Comparison of ENCODE assay signal across 33 cellular contexts in the genomic region with DNA sequence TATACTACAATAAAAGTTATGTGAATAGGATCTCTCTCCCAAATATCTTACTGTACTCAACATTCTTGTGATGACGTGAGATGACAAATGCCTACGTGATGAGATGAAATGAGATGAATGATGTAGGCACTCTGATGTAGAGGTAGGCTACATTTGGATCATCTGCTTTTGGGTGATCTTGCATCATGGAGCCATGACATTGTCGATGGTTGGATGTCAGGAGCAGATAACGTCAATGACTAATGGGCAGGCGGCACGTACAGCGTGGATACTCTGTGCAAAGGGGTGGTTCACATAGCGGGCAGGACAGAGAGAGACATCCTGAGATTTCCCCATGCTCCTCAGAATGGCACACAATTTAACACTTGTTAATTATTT. TPM values are rescaled to one million over a fixed set of nuclear protein-coding genes. Genes with fewer than 3 reads are reported as not detected.
"Had no signal": no experiment of that assay in that cellular context is flagged by ENCODE, and none has a peak within 500 bp of the region (broad histone marks: within the 10 kb centered on the region; RNA-seq: fewer than 3 reads in every experiment).

No MANE protein-coding gene starts in this region.

- H3K36me3 ChIP-seq: adrenal gland, esophagus squamous epithelium, gastroesophageal sphincter, WERI-Rb-1 had no signal

- H3K4me3 ChIP-seq: adrenal gland, body of pancreas, esophagus squamous epithelium, gastroesophageal sphincter had no signal

- H3K27ac ChIP-seq: adrenal gland, body of pancreas, esophagus squamous epithelium, gastroesophageal sphincter, WERI-Rb-1 had no signal

- FAIRE-seq: colon had no signal

- H3K27me3 ChIP-seq: adrenal gland, body of pancreas, esophagus squamous epithelium, gastroesophageal sphincter had no signal

- DNase-seq: activated B cell treated with CpG ODN at 0.5 μM for 24 hours; activated CD4-positive, alpha-beta memory T cell treated with anti-CD3 and anti-CD28 coated beads for 36 hours; activated CD4-positive, alpha-beta T cell treated with anti-CD3 and anti-CD28 coated beads for 36 hours; activated CD4-positive, alpha-beta T cell treated with anti-CD3 and anti-CD28 coated beads, Interleukin-2, amount 10 ng/mL, durations not matched to agents 24 days and 14 days; activated CD8-positive, alpha-beta memory T cell treated with anti-CD3 and anti-CD28 coated beads, Interleukin-2, amount 10 ng/mL, durations not matched to agents 7 days and 5 days; activated CD8-positive, alpha-beta memory T cell treated with anti-CD3 and anti-CD28 coated beads, Interleukin-2, amount 50 U/mL, for 4 hours; activated CD8-positive, alpha-beta T cell treated with anti-CD3 and anti-CD28 coated beads, Interleukin-2, amount 10 ng/mL, durations not matched to agents 7 days and 5 days; activated effector memory CD4-positive, alpha-beta T cell treated with anti-CD3 and anti-CD28 coated beads, Interleukin-2, amount 50 U/mL, for 16 hours; activated naive CD4-positive, alpha-beta T cell treated with anti-CD3 and anti-CD28 coated beads for 36 hours; activated naive CD8-positive, alpha-beta T cell treated with anti-CD3 and anti-CD28 coated beads for 36 hours; activated naive CD8-positive, alpha-beta T cell treated with anti-CD3 and anti-CD28 coated beads, Interleukin-2, amount 50 U/mL, for 24 hours; activated T-cell treated with anti-CD3 and anti-CD28 coated beads, Interleukin-2, amount 50 U/mL, for 1 hour; activated T-cell treated with anti-CD3 and anti-CD28 coated beads, Interleukin-2, amount 50 U/mL, for 48 hours; adrenal gland; amygdala; aorta; body of pancreas; caudate nucleus; cortex of kidney; dermis blood vessel endothelial cell; effector CD4-positive, alpha-beta T cell; effector memory CD8-positive, alpha-beta T cell; erythroblast; esophagus squamous epithelium; T-helper 1 cell; T-helper 17 cell; T1000; WERI-Rb-1 had no signal

- H3K9me3 ChIP-seq: adrenal gland, body of pancreas, esophagus squamous epithelium, gastroesophageal sphincter had no signal

- H3K4me1 ChIP-seq: adrenal gland, esophagus squamous epithelium, gastroesophageal sphincter had no signal

RNA-seq across cellular contexts. Expression of a gene that starts 40.8 kb away (rescaled TPM):
- total RNA-seq: activated B cell treated with CpG ODN at 0.5 μM for 24 hours; activated CD4-positive, alpha-beta memory T cell treated with anti-CD3 and anti-CD28 coated beads for 36 hours; activated CD4-positive, alpha-beta T cell treated with anti-CD3 and anti-CD28 coated beads for 36 hours; activated CD4-positive, alpha-beta T cell treated with anti-CD3 and anti-CD28 coated beads, Interleukin-2, amount 10 ng/mL, durations not matched to agents 24 days and 14 days; activated CD8-positive, alpha-beta memory T cell treated with anti-CD3 and anti-CD28 coated beads for 36 hours; activated CD8-positive, alpha-beta memory T cell treated with anti-CD3 and anti-CD28 coated beads, Interleukin-2, amount 10 ng/mL, durations not matched to agents 7 days and 5 days; activated CD8-positive, alpha-beta T cell treated with anti-CD3 and anti-CD28 coated beads, Interleukin-2, amount 10 ng/mL, durations not matched to agents 7 days and 5 days; activated naive CD4-positive, alpha-beta T cell treated with anti-CD3 and anti-CD28 coated beads for 36 hours; activated naive CD8-positive, alpha-beta T cell treated with anti-CD3 and anti-CD28 coated beads for 36 hours; activated T-helper 1 cell treated with anti-CD3 and anti-CD28 coated beads, Interleukin-12 subunit alpha, Interleukin-12 subunit beta, Interleukin-2, Interleukin-4 antibody, amounts not matched to agents 30 ng/mL and 10 ng/mL and 1 ng/mL, durations not matched to agents 14 hours and 24 hours and 36 hours; activated T-helper 2 cell treated with anti-CD3 and anti-CD28 coated beads, Interferon-gamma antibody, Interleukin-2, Interleukin-4, amounts not matched to agents 10 μg/mL and 5 μg/mL and 100 μg/mL, durations not matched to agents 14 hours and 24 hours and 36 hours; T-helper 17 cell had no signal
